In genomic region chr2:201269764-201270163, GRCh38 we compare ENCODE assay signal across 30 cellular contexts. TPM values are rescaled to one million over a fixed set of nuclear protein-coding genes. Genes with fewer than 3 reads are reported as not detected.
DNase-seq lines count a peak whose midpoint lies in the region; ATAC-seq, FAIRE-seq and TF ChIP-seq lines count a peak whose summit lies in the region.
"Had no signal": no experiment of that assay in that cellular context is flagged by ENCODE, and none has a peak within 500 bp of the region (broad histone marks: within the 10 kb centered on the region; RNA-seq: fewer than 3 reads in every experiment).

No MANE protein-coding gene starts in this region.

- no peak for FAIRE-seq in D721Med (lab: Jason Lieb, UNC)
- FAIRE-seq: GM18507, GM19239, kidney, RCC 7860 had no signal

- H3K4me3 Mint-ChIP-seq in effector memory CD8-positive, alpha-beta T cell: peak overlapping the region in 1 of 2 donors; percentile 59
- H3K4me3 Mint-ChIP-seq in natural killer cell: peak overlapping the region; percentile 11
- H3K4me3 Mint-ChIP-seq: dendritic cell treated with granulocyte-macrophage colony-stimulating factor and Interleukin-4, amounts not matched to agents 40 ng/mL and 50 ng/mL, for 4 days; nephron progenitor cell; T-helper 2 cell treated with Interferon-gamma antibody and Interleukin-4, amounts not matched to agents 5 μg/mL and 100 μg/mL, for 36 hours had no signal

- peaks cover 73 to 87% of the 10 kb centered on the region in 2 donors for H3K4me1 Mint-ChIP-seq in effector memory CD8-positive, alpha-beta T cell (ENCODE audit: low read depth in 2 of 2)
- peaks cover 84 to 89% of the 10 kb centered on the region in 2 donors for H3K4me1 Mint-ChIP-seq in natural killer cell

- intact Hi-C loops in natural killer cell (cut with micrococcal nuclease): no loop called here

- H3K27ac Mint-ChIP-seq in effector memory CD8-positive, alpha-beta T cell: peak overlapping the region; percentile 83 to 98
- H3K27ac Mint-ChIP-seq in natural killer cell: peak overlapping the region; percentile 100
- H3K27ac Mint-ChIP-seq: nephron progenitor cell had no signal

- H3K9me3 Mint-ChIP-seq in effector memory CD8-positive, alpha-beta T cell: no peaks in the 10 kb centered on the region
- H3K9me3 Mint-ChIP-seq in natural killer cell: no peaks in the 10 kb centered on the region
- H3K9me3 Mint-ChIP-seq: dendritic cell treated with granulocyte-macrophage colony-stimulating factor and Interleukin-4, amounts not matched to agents 40 ng/mL and 50 ng/mL, for 4 days; nephron progenitor cell; T-helper 2 cell treated with Interferon-gamma antibody and Interleukin-4, amounts not matched to agents 5 μg/mL and 100 μg/mL, for 36 hours had no signal

- peaks cover 90% of the 10 kb centered on the region for H3K36me3 Mint-ChIP-seq in effector memory CD8-positive, alpha-beta T cell (ENCODE audit: insufficient read depth)
- H3K36me3 Mint-ChIP-seq in natural killer cell: peaks cover 16% of the 10 kb centered on the region

- no peak for TF ChIP-seq CTCF in natural killer cell (IDR thresholded peaks at IDR 0.05)
- TF ChIP-seq CTCF in D721Med (IDR thresholded peaks at IDR 0.05; ENCODE audit: insufficient read depth, missing control alignments): no peak

- no peak for ATAC-seq in effector memory CD8-positive, alpha-beta T cell (replicated peaks)
- ATAC-seq in natural killer cell: no peak
- ATAC-seq: foreskin keratinocyte, heart left ventricle had no signal

- H3K27me3 Mint-ChIP-seq in effector memory CD8-positive, alpha-beta T cell: no peaks in the 10 kb centered on the region
- no peaks in the 10 kb centered on the region for H3K27me3 Mint-ChIP-seq in natural killer cell (ENCODE audit: low read depth in 2 of 2)
- H3K27me3 Mint-ChIP-seq: dendritic cell treated with granulocyte-macrophage colony-stimulating factor and Interleukin-4, amounts not matched to agents 40 ng/mL and 50 ng/mL, for 4 days had no signal

- peak; percentile 76 for DNase-seq in DMS53 treated with DMSO at 0.1 percent for 48 hours (lab: John Stamatoyannopoulos, UW; ENCODE audit: unreplicated experiment)
- DNase-seq in NCI-H1105 (lab: John Stamatoyannopoulos, UW): peak; percentile 4
- DNase-seq in effector memory CD8-positive, alpha-beta T cell: no peak
- DNase-seq in natural killer cell: no peak
- DNase-seq in activated CD8-positive, alpha-beta memory T cell treated with anti-CD3 and anti-CD28 coated beads, Interleukin-2, amount 50 U/mL, for 4 hours: no peak
- DNase-seq in D721Med (ENCODE audit: insufficient read length, low spot score): no peak
- DNase-seq in activated CD8-positive, alpha-beta memory T cell treated with anti-CD3 and anti-CD28 coated beads for 24 hours: no peak
- DNase-seq: activated CD4-positive, alpha-beta T cell treated with anti-CD3 and anti-CD28 coated beads for 1 hour; activated effector memory CD4-positive, alpha-beta T cell treated with anti-CD3 and anti-CD28 coated beads, Interleukin-2, amount 50 U/mL, for 16 hours; activated T-cell treated with anti-CD3 and anti-CD28 coated beads, Interleukin-2, amount 50 U/mL, for 1 hour; C1 segment of cervical spinal cord; central memory CD4-positive, alpha-beta T cell; esophagus squamous epithelium; foreskin keratinocyte; GM23248; heart left ventricle; kidney; lower lobe of right lung; NCI-H1048; NCI-H187 treated with DMSO at 0.1 percent for 48 hours; NCI-H526; nephron progenitor cell; SHP77 treated with DMSO at 0.1 percent for 48 hours; stimulated activated CD4-positive, alpha-beta T cell treated with anti-CD3 and anti-CD28 coated beads, Interleukin-4, amount 100 ng/mL, for 24 hours; transverse colon had no signal

RNA-seq across cellular contexts. Expression of gene CASP8, which starts 9.4 kb away (rescaled TPM):
- 100 to 1,000 TPM; 218 to 404 (median 347) TPM for total RNA-seq in natural killer cell

Comparison
In these comparisons a context has a peak if more than half of its experiments do, and no peak if none do; other contexts are left out.
1. DNase-seq: peak in DMS53 treated with DMSO at 0.1 percent for 48 hours (single experiment) and NCI-H1105 (single experiment); none in effector memory CD8-positive, alpha-beta T cell (0 of 3), natural killer cell (single experiment), activated CD8-positive, alpha-beta memory T cell treated with anti-CD3 and anti-CD28 coated beads, Interleukin-2, amount 50 U/mL, for 4 hours (single experiment), D721Med (single experiment) and activated CD8-positive, alpha-beta memory T cell treated with anti-CD3 and anti-CD28 coated beads for 24 hours (single experiment).